ENCODE assay signal across 20 cellular contexts in the genomic region with DNA sequence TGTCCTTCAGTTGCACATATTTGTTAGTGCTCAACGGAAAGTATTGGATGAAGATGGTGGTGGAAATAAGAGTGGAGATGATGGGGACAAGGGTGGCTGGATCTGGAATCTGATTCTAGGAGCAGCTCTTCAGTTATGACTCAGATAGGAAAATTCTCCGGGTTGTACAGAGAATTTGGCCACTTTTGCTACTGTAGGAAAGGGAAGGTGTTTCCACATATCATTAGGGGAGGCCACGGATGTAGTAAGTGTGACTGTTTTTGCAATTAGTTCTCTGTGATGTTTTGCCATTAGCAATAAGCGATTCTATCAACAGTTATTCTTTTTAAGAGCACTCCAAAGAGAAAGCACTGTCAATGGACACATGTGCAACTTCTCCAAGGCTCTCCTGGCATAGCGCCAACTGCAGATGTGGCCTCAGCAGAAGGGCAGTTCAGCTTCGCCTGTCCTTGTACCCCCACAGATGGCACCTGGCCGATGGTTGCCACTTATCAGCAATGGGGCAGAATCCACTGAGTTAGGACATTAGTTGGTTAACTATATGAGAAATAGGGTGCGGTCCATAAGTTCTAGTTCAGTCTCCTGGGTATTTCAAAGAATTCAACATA.
DNase-seq lines count a peak whose midpoint lies in the region; ATAC-seq, FAIRE-seq and TF ChIP-seq lines count a peak whose summit lies in the region.
"Had no signal": no experiment of that assay in that cellular context is flagged by ENCODE, and none has a peak within 500 bp of the region (broad histone marks: within the 10 kb centered on the region; RNA-seq: fewer than 3 reads in every experiment).

No MANE protein-coding gene starts in this region.

- no peak overlapping the region for H3K4me3 ChIP-seq in psoas muscle
- H3K4me3 ChIP-seq: A549; BLaER1 treated with 17β-estradiol and CSF1 and Interleukin-3, amounts not matched to agents 10 nM and 100 nM; body of pancreas; coronary artery had no signal

- no peaks in the 10 kb centered on the region for H3K36me3 ChIP-seq in psoas muscle (ENCODE audit: insufficient read depth in 1 of 2, low read depth in 1 of 2)

- H3K27me3 Mint-ChIP-seq in chondrocyte (ENCODE audit: low read depth), result no peaks in the 10 kb centered on the region

- peak overlapping the region; percentile 22 for H3K27ac Mint-ChIP-seq in chondrocyte (ENCODE audit: unreplicated experiment)

- no peaks in the 10 kb centered on the region for H3K27me3 ChIP-seq in psoas muscle (ENCODE audit: insufficient read depth in 3 of 3, low read length in 2 of 3)
- H3K27me3 ChIP-seq: BLaER1 treated with 17β-estradiol and CSF1 and Interleukin-3, amounts not matched to agents 10 nM and 100 nM; body of pancreas had no signal

- peaks cover 3% of the 10 kb centered on the region for H3K9me3 Mint-ChIP-seq in chondrocyte (ENCODE audit: low read depth)

- intact Hi-C loops in psoas muscle (cut with DNase I), result no loop called here

- ATAC-seq in psoas muscle, result no peak
- ATAC-seq: A549, body of pancreas had no signal

- H3K9me3 ChIP-seq in psoas muscle, result no peaks in the 10 kb centered on the region
- H3K9me3 ChIP-seq: A549, body of pancreas had no signal

- H3K27ac ChIP-seq in psoas muscle, result no peak overlapping the region
- H3K27ac ChIP-seq: A549; BLaER1 treated with 17β-estradiol and CSF1 and Interleukin-3, amounts not matched to agents 10 nM and 100 nM; body of pancreas had no signal

- peaks cover 32% of the 10 kb centered on the region for H3K4me1 Mint-ChIP-seq in chondrocyte (ENCODE audit: low read depth)

- 50 to 55% (median 55%) methylated on average over 8 of the region's 8 CpGs for WGBS in psoas muscle, 3 donors

- H3K36me3 Mint-ChIP-seq in chondrocyte (ENCODE audit: low read depth), result no peaks in the 10 kb centered on the region

- FAIRE-seq in GM12891 (lab: Jason Lieb, UNC), result peak; percentile 65
- FAIRE-seq: A549 had no signal

- DNase-seq in NCI-H510A treated with DMSO at 0.1 percent for 48 hours (lab: John Stamatoyannopoulos, UW), result peak; percentile 22
- no peak for DNase-seq in NCI-H510A (lab: John Stamatoyannopoulos, UW)
- DNase-seq in GM12891 (ENCODE audit: insufficient read length, low spot score), result no peak
- no peak for DNase-seq in chondrocyte (ENCODE audit: low spot score)
- peak; percentile 31 to 63 for DNase-seq in psoas muscle
- no peak for DNase-seq in T-helper 2 cell
- no peak for DNase-seq in HEK293T (ENCODE audit: extremely low spot score)
- no peak for DNase-seq in COLO829 (ENCODE audit: low spot score)
- DNase-seq: activated CD4-positive, alpha-beta T cell treated with anti-CD3 and anti-CD28 coated beads, Interleukin-2, amount 50 U/mL, for 1 hour; activated CD8-positive, alpha-beta memory T cell treated with anti-CD3 and anti-CD28 coated beads, Interleukin-2, amount 50 U/mL, for 4 hours; GF-D8; GOT3; KBM-7; NCI-H187; NCI-H2227 treated with DMSO at 0.1 percent for 48 hours; stimulated activated CD8-positive, alpha-beta memory T cell treated with anti-CD3 and anti-CD28 coated beads, Interleukin-4, amount 100 ng/mL, for 48 hours had no signal

- TF ChIP-seq POLR2A in GM12891 (IDR thresholded peaks at IDR 0.05; ENCODE audit: low read depth, low read length), result no peak; the same call in 1 of the 2 replicates

- no peak overlapping the region for H3K4me3 Mint-ChIP-seq in chondrocyte (ENCODE audit: unreplicated experiment)

- CTCF ChIA-PET in HEK293T (lab: Yijun Ruan, JAX), result interaction anchor here (0.6 kb wide), 1 partner anchor 25 kb away, joined by 3 read pairs; no protein-coding TSS in a partner anchor

- POLR2A ChIA-PET in HEK293T (lab: Yijun Ruan, JAX), result no interaction called here

- TF ChIP-seq CTCF in chondrocyte (IDR thresholded peaks at IDR 0.05), result no peak
- no peak for TF ChIP-seq CTCF in psoas muscle (IDR thresholded peaks at IDR 0.05)

- H3K4me1 ChIP-seq in psoas muscle, result no peaks in the 10 kb centered on the region
- H3K4me1 ChIP-seq: body of pancreas had no signal

TF ChIP-seq in GM12891, 5 proteins besides CTCF, POLR2A, EP300 and RAD21:
- TF ChIP-seq SPI1 (IDR thresholded peaks at IDR 0.05; ENCODE audit: low read depth, low read length) (no peak), TAF1 (IDR thresholded peaks at IDR 0.05; ENCODE audit: low read depth, low read length) (no peak), PAX5 (IDR thresholded peaks at IDR 0.05; ENCODE audit: insufficient read depth, low read length, severe bottlenecking) (no peak), POLR2AphosphoS5 (IDR thresholded peaks at IDR 0.05; ENCODE audit: low read depth, low read length) (no peak), POU2F2 (IDR thresholded peaks at IDR 0.05; ENCODE audit: low read depth, low read length) (no peak)

TF ChIP-seq in HEK293T, 16 proteins besides CTCF, POLR2A, EP300 and RAD21:
- TF ChIP-seq ARNT (IDR thresholded peaks at IDR 0.05) (no peak), HDGF (IDR thresholded peaks at IDR 0.05; ENCODE audit: borderline replicate concordance) (no peak), LEF1 (IDR thresholded peaks at IDR 0.05; ENCODE audit: borderline replicate concordance) (no peak), ELF4 (IDR thresholded peaks at IDR 0.05) (no peak)
TF ChIP-seq in HEK293T: peak in this region for 0.

Comparison
In these comparisons a context has a peak if more than half of its experiments do, and no peak if none do; other contexts are left out.
1. DNase-seq: peak in NCI-H510A treated with DMSO at 0.1 percent for 48 hours (single experiment) and psoas muscle (2 of 2); none in NCI-H510A (single experiment), GM12891 (single experiment), chondrocyte (single experiment), T-helper 2 cell (0 of 5), HEK293T (single experiment) and COLO829 (single experiment).